32 cellular contexts compared by ENCODE assay signal in genomic region chr7:158401295-158401694, GRCh38.
"Had no signal": no experiment of that assay in that cellular context is flagged by ENCODE, and none has a peak within 500 bp of the region (broad histone marks: within the 10 kb centered on the region; RNA-seq: fewer than 3 reads in every experiment).

No MANE protein-coding gene starts in this region.

- H3K27me3 Mint-ChIP-seq: activated CD4-positive, alpha-beta memory T cell treated with anti-CD3 and anti-CD28 coated beads, Interleukin-2, amount 10 ng/mL, durations not matched to agents 7 days and 5 days; activated CD8-positive, alpha-beta memory T cell treated with anti-CD3 and anti-CD28 coated beads, Interleukin-2, amount 10 ng/mL, durations not matched to agents 7 days and 5 days had no signal

- H3K4me1 ChIP-seq: adrenal gland, breast epithelium, Peyer's patch had no signal

- H3K36me3 ChIP-seq: adrenal gland, breast epithelium, Peyer's patch, WERI-Rb-1 had no signal

- H3K4me3 ChIP-seq: adrenal gland, body of pancreas, breast epithelium, Peyer's patch had no signal

- H3K36me3 Mint-ChIP-seq: activated CD8-positive, alpha-beta memory T cell treated with anti-CD3 and anti-CD28 coated beads, Interleukin-2, amount 10 ng/mL, durations not matched to agents 7 days and 5 days had no signal

- ATAC-seq: activated CD8-positive, alpha-beta memory T cell treated with anti-CD3 and anti-CD28 coated beads, Interleukin-2, amount 10 ng/mL, durations not matched to agents 7 days and 5 days; activated naive CD4-positive, alpha-beta T cell treated with anti-CD3 and anti-CD28 coated beads, Interleukin-2, amount 50 U/mL, for 72 hours; activated T-cell treated with anti-CD3 and anti-CD28 coated beads, Interleukin-2, amount 50 U/mL, for 72 hours; activated T-helper 17 cell treated with anti-CD3 and anti-CD28 coated beads, Interleukin-2, amount 50 U/mL, for 72 hours; body of pancreas; PC-3; SK-N-SH treated with all-trans-retinoic acid at 6 μM for 48 hours had no signal

- DNase-seq: activated CD4-positive, alpha-beta memory T cell treated with anti-CD3 and anti-CD28 coated beads, Interleukin-2, amount 10 ng/mL, durations not matched to agents 7 days and 5 days; activated CD4-positive, alpha-beta T cell treated with anti-CD3 and anti-CD28 coated beads for 1 hour; activated CD4-positive, alpha-beta T cell treated with anti-CD3 and anti-CD28 coated beads for 48 hours; activated CD4-positive, CD25-positive, alpha-beta regulatory T cell; activated CD8-positive, alpha-beta memory T cell treated with anti-CD3 and anti-CD28 coated beads for 24 hours; activated CD8-positive, alpha-beta memory T cell treated with anti-CD3 and anti-CD28 coated beads, Interleukin-2, amount 10 ng/mL, durations not matched to agents 7 days and 5 days; activated CD8-positive, alpha-beta memory T cell treated with anti-CD3 and anti-CD28 coated beads, Interleukin-2, amount 50 U/mL, for 48 hours; activated gamma-delta T cell treated with Interleukin-2 at 50 U/mL for 16 hours; activated naive CD4-positive, alpha-beta T cell treated with anti-CD3 and anti-CD28 coated beads for 36 hours; activated T-cell treated with anti-CD3 and anti-CD28 coated beads, Interleukin-2, amount 50 U/mL, for 72 hours; adrenal gland; body of pancreas; NCI-H1105; NCI-H1417 treated with DMSO at 0.1 percent for 48 hours; NCI-H187 treated with DMSO at 0.1 percent for 48 hours; NCI-H2081 treated with DMSO at 0.1 percent for 48 hours; NCI-H226; NCI-H446 treated with DMSO at 0.1 percent for 48 hours; NCI-H524; NCI-H69; NCI-H82; PC-3; RPMI8226; SIG-M5; T1000; WERI-Rb-1 had no signal

- H3K27ac ChIP-seq: adrenal gland, body of pancreas, breast epithelium, KMS-11, Peyer's patch, WERI-Rb-1 had no signal

- H3K9me3 ChIP-seq: adrenal gland, Peyer's patch had no signal

- H3K4me1 Mint-ChIP-seq: activated CD4-positive, alpha-beta memory T cell treated with anti-CD3 and anti-CD28 coated beads, Interleukin-2, amount 10 ng/mL, durations not matched to agents 7 days and 5 days; activated CD8-positive, alpha-beta memory T cell treated with anti-CD3 and anti-CD28 coated beads, Interleukin-2, amount 10 ng/mL, durations not matched to agents 7 days and 5 days; activated T-helper 17 cell treated with anti-CD3 and anti-CD28 coated beads, Interleukin-2, amount 50 U/mL, for 72 hours had no signal

- H3K4me2 ChIP-seq: KMS-11 had no signal

- H3K9ac ChIP-seq: KMS-11 had no signal

- H3K27ac Mint-ChIP-seq: activated CD4-positive, alpha-beta memory T cell treated with anti-CD3 and anti-CD28 coated beads, Interleukin-2, amount 10 ng/mL, durations not matched to agents 7 days and 5 days; activated CD8-positive, alpha-beta memory T cell treated with anti-CD3 and anti-CD28 coated beads, Interleukin-2, amount 10 ng/mL, durations not matched to agents 7 days and 5 days; activated naive CD4-positive, alpha-beta T cell treated with anti-CD3 and anti-CD28 coated beads for 36 hours; activated naive CD4-positive, alpha-beta T cell treated with anti-CD3 and anti-CD28 coated beads, Interleukin-2, amount 50 U/mL, for 72 hours; activated T-cell treated with anti-CD3 and anti-CD28 coated beads, Interleukin-2, amount 50 U/mL, for 72 hours; activated T-helper 17 cell treated with anti-CD3 and anti-CD28 coated beads, Interleukin-2, amount 50 U/mL, for 72 hours had no signal

- H3K4me3 Mint-ChIP-seq: activated CD4-positive, alpha-beta memory T cell treated with anti-CD3 and anti-CD28 coated beads, Interleukin-2, amount 10 ng/mL, durations not matched to agents 7 days and 5 days; activated CD8-positive, alpha-beta memory T cell treated with anti-CD3 and anti-CD28 coated beads, Interleukin-2, amount 10 ng/mL, durations not matched to agents 7 days and 5 days; activated naive CD4-positive, alpha-beta T cell treated with anti-CD3 and anti-CD28 coated beads for 36 hours; activated T-cell treated with anti-CD3 and anti-CD28 coated beads, Interleukin-2, amount 50 U/mL, for 72 hours; activated T-helper 17 cell treated with anti-CD3 and anti-CD28 coated beads, Interleukin-2, amount 50 U/mL, for 72 hours had no signal

- H3K27me3 ChIP-seq: adrenal gland, body of pancreas, Peyer's patch had no signal
